ENCODE assay signal across 9 cellular contexts in genomic region chr11:122439911-122440782, GRCh38.
A peak's percentile ranks its signal among the peaks of the same experiment; 100 is the strongest.
DNase-seq lines count a peak whose midpoint lies in the region; ATAC-seq and TF ChIP-seq lines count a peak whose summit lies in the region.
"Had no signal": no experiment of that assay in that cellular context is flagged by ENCODE, and none has a peak within 500 bp of the region (broad histone marks: within the 10 kb centered on the region; RNA-seq: fewer than 3 reads in every experiment).

No MANE protein-coding gene starts in this region.

- peaks cover 8% of the 10 kb centered on the region for H3K4me1 Mint-ChIP-seq in stimulated activated naive CD8-positive, alpha-beta T cell treated with anti-CD3 and anti-CD28 coated beads, Interleukin-15, amount 100 ng/mL, for 72 hours

- H3K36me3 ChIP-seq in Peyer's patch, result no peaks in the 10 kb centered on the region

- no peak overlapping the region for H3K27ac Mint-ChIP-seq in stimulated activated naive CD8-positive, alpha-beta T cell treated with anti-CD3 and anti-CD28 coated beads, Interleukin-15, amount 100 ng/mL, for 72 hours

- H3K9me3 ChIP-seq in AG04450 (ENCODE audit: control insufficient read depth, insufficient read depth, low read length) (no peaks in the 10 kb centered on the region), Peyer's patch (no peaks in the 10 kb centered on the region)

- H3K27me3 Mint-ChIP-seq in stimulated activated naive CD8-positive, alpha-beta T cell treated with anti-CD3 and anti-CD28 coated beads, Interleukin-15, amount 100 ng/mL, for 72 hours, result peaks cover 7% of the 10 kb centered on the region

- CTCF ChIA-PET in AG04450 (lab: Charles Lee), result interaction anchor here (0.6 to 1.2 kb wide), 2 partner anchors 66 to 1141 kb away, joined by 3 to 4 read pairs; no protein-coding TSS in a partner anchor

- peak overlapping the region; percentile 22 for H3K27ac ChIP-seq in AG04450 (ENCODE audit: low read depth, low read length)
- H3K27ac ChIP-seq in Peyer's patch, result peak overlapping the region in 1 of 4 donors; percentile 66

- POLR2A ChIA-PET in AG04450 (lab: Yijun Ruan, JAX), result no interaction called here

- no peak for TF ChIP-seq POLR2A in erythroblast (IDR thresholded peaks at IDR 0.05; ENCODE audit: low read length)
- TF ChIP-seq POLR2A in Peyer's patch (IDR thresholded peaks at IDR 0.05), result no peak

- H3K27me3 ChIP-seq in AG04450 (ENCODE audit: control insufficient read depth, insufficient read depth, low read length), result peaks cover 27% of the 10 kb centered on the region
- no peaks in the 10 kb centered on the region for H3K27me3 ChIP-seq in Peyer's patch

- no peaks in the 10 kb centered on the region for H3K4me1 ChIP-seq in Peyer's patch

- H3K4me3 Mint-ChIP-seq in stimulated activated naive CD8-positive, alpha-beta T cell treated with anti-CD3 and anti-CD28 coated beads, Interleukin-15, amount 100 ng/mL, for 72 hours, result peak overlapping the region in 1 of 2 donors; percentile 40

- no peak for ATAC-seq in stimulated activated naive CD8-positive, alpha-beta T cell treated with anti-CD3 and anti-CD28 coated beads, Interleukin-15, amount 100 ng/mL, for 72 hours

- H3K4me3 ChIP-seq in AG04450 (ENCODE audit: low read depth, low read length) (peak overlapping the region; percentile 55), Peyer's patch (peak overlapping the region in 2 of 4 donors; percentile 38 to 45)

- DNase-seq in AG04450 (ENCODE audit: low read depth, low spot score) (no peak), NCI-H2227 treated with DMSO at 0.1 percent for 48 hours (lab: John Stamatoyannopoulos, UW) (peak; percentile 81), erythroblast (lab: John Stamatoyannopoulos, UW) (peak; percentile 15 to 51), myocyte (ENCODE audit: low read depth) (peak; percentile 37), Peyer's patch (no peak), NCI-H146 (lab: John Stamatoyannopoulos, UW) (no peak)
- DNase-seq in stimulated activated naive CD4-positive, alpha-beta T cell treated with Interleukin-2 at 50 U/mL for 16 hours (lab: John Stamatoyannopoulos, UW), result no peak
- no peak for DNase-seq in stimulated activated naive CD8-positive, alpha-beta T cell treated with anti-CD3 and anti-CD28 coated beads, Interleukin-15, amount 100 ng/mL, for 72 hours
- DNase-seq: SHP77 had no signal

- no peaks in the 10 kb centered on the region for H3K9me3 Mint-ChIP-seq in stimulated activated naive CD8-positive, alpha-beta T cell treated with anti-CD3 and anti-CD28 coated beads, Interleukin-15, amount 100 ng/mL, for 72 hours

- TF ChIP-seq CTCF in AG04450 (IDR thresholded peaks at IDR 0.05; ENCODE audit: low read depth, low read length) (no peak), Peyer's patch (IDR thresholded peaks at IDR 0.05) (no peak)

Comparison
In these comparisons a context has a peak if more than half of its experiments do, and no peak if none do; other contexts are left out.
1. DNase-seq: peak in NCI-H2227 treated with DMSO at 0.1 percent for 48 hours (single experiment), erythroblast (2 of 2) and myocyte (single experiment); none in AG04450 (single experiment), stimulated activated naive CD4-positive, alpha-beta T cell treated with Interleukin-2 at 50 U/mL for 16 hours (single experiment), Peyer's patch (0 of 3), NCI-H146 (single experiment) and stimulated activated naive CD8-positive, alpha-beta T cell treated with anti-CD3 and anti-CD28 coated beads, Interleukin-15, amount 100 ng/mL, for 72 hours (0 of 2).